In genomic region chr11:57793711-57794110, GRCh38 we compare ENCODE assay signal across 14 cellular contexts. TPM values are rescaled to one million over a fixed set of nuclear protein-coding genes. Genes with fewer than 3 reads are reported as not detected.
DNase-seq lines count a peak whose midpoint lies in the region; ATAC-seq and TF ChIP-seq lines count a peak whose summit lies in the region.
"Had no signal": no experiment of that assay in that cellular context is flagged by ENCODE, and none has a peak within 500 bp of the region (broad histone marks: within the 10 kb centered on the region; RNA-seq: fewer than 3 reads in every experiment).

No MANE protein-coding gene starts in this region.

- CTCF ChIA-PET in mammary epithelial cell (lab: Charles Lee; ENCODE audit: low non-redundant PET), result no interaction called here

- intact Hi-C loops in mammary epithelial cell (cut with micrococcal nuclease), result no loop called here

- peak overlapping the region in 5 of 11 experiments; percentile 72 to 77 (median 75); a peak in 8 of 22 replicates for H3K9ac ChIP-seq in BLaER1 treated with 17β-estradiol and CSF1 and Interleukin-3, amounts not matched to agents 10 nM and 100 nM
- H3K9ac ChIP-seq in mammary epithelial cell (ENCODE audit: insufficient read depth, low read length), result no peak overlapping the region

- peak overlapping the region in 4 of 10 experiments; percentile 39 to 58 (median 44); a peak in 5 of 20 replicates for H3K4me3 ChIP-seq in BLaER1 treated with 17β-estradiol and CSF1 and Interleukin-3, amounts not matched to agents 10 nM and 100 nM
- H3K4me3 ChIP-seq in mammary epithelial cell (replicated peaks in 1 of 3; ENCODE audit: insufficient read depth in 1 of 3, low read depth in 2 of 3, low read length in 3 of 3) (no peak overlapping the region), osteoblast (ENCODE audit: insufficient read depth, low read length) (no peak overlapping the region)

- H3K4me2 ChIP-seq in BLaER1 treated with 17β-estradiol and CSF1 and Interleukin-3, amounts not matched to agents 10 nM and 100 nM, result peak overlapping the region; percentile 77 to 98 (median 93); a peak in 20 of 22 replicates
- H3K4me2 ChIP-seq in mammary epithelial cell (ENCODE audit: insufficient read depth, low read depth, low read length) (no peak overlapping the region), osteoblast (ENCODE audit: insufficient read depth, low read length) (no peak overlapping the region)

- peaks cover 29 to 83% (median 65%) of the 10 kb centered on the region in 10 experiments for H3K4me1 ChIP-seq in BLaER1 treated with 17β-estradiol and CSF1 and Interleukin-3, amounts not matched to agents 10 nM and 100 nM
- H3K4me1 ChIP-seq in mammary epithelial cell (ENCODE audit: insufficient read depth, low read length) (peaks cover 42% of the 10 kb centered on the region), osteoblast (ENCODE audit: insufficient read depth, low read length) (peaks cover 15% of the 10 kb centered on the region)

- H3K27me3 ChIP-seq in BLaER1 treated with 17β-estradiol and CSF1 and Interleukin-3, amounts not matched to agents 10 nM and 100 nM, result no peaks in the 10 kb centered on the region
- H3K27me3 ChIP-seq in mammary epithelial cell (ENCODE audit: insufficient read depth, low read length) (no peaks in the 10 kb centered on the region), osteoblast (ENCODE audit: insufficient read depth, low read length) (no peaks in the 10 kb centered on the region)

- H3K36me3 ChIP-seq in BLaER1 treated with 17β-estradiol and CSF1 and Interleukin-3, amounts not matched to agents 10 nM and 100 nM, result peaks cover 12 to 27% (median 21%) of the 10 kb centered on the region in 11 experiments
- peaks cover 18% of the 10 kb centered on the region for H3K36me3 ChIP-seq in mammary epithelial cell (ENCODE audit: insufficient read depth, low read length)
- peaks cover 41% of the 10 kb centered on the region for H3K36me3 ChIP-seq in osteoblast (ENCODE audit: insufficient read depth, low read length)

- BruUV-seq in mammary epithelial cell (replicated peaks; lab: Mats Ljungman, UMichigan), result no TSS peak

- ATAC-seq in HG03378 (IDR thresholded peaks at IDR 0.05; ENCODE audit: unreplicated experiment), result no peak

- TF ChIP-seq CTCF in mammary epithelial cell (conservative IDR thresholded peaks at IDR 0.05 in 1 of 2, IDR thresholded peaks at IDR 0.05 in 1 of 2; ENCODE audit: extremely low read depth in 1 of 2, insufficient read depth in 1 of 2, low read depth in 1 of 2, low read length in 2 of 2) (no peak), osteoblast (IDR thresholded peaks at IDR 0.05; ENCODE audit: extremely low read depth, low read depth, low read length) (no peak)

- H3K9me3 ChIP-seq in BLaER1 treated with 17β-estradiol and CSF1 and Interleukin-3, amounts not matched to agents 10 nM and 100 nM (replicated peaks in 1 of 11), result no peaks in the 10 kb centered on the region
- H3K9me3 ChIP-seq in mammary epithelial cell (replicated peaks; ENCODE audit: insufficient read depth, low read length), result no peaks in the 10 kb centered on the region
- H3K9me3 ChIP-seq in osteoblast (ENCODE audit: low read depth, low read length), result no peaks in the 10 kb centered on the region

- 49% methylated on average over 7 of the region's 7 CpGs for WGBS in mammary epithelial cell (ENCODE audit: low coverage, missing lambda C conversion rate)

- H3K79me2 ChIP-seq in mammary epithelial cell (ENCODE audit: insufficient read depth, low read length), result peaks cover 94% of the 10 kb centered on the region
- H3K79me2 ChIP-seq in osteoblast (ENCODE audit: insufficient read depth, low read length), result peaks cover 86% of the 10 kb centered on the region

- no peak overlapping the region for H2AFZ ChIP-seq in mammary epithelial cell (ENCODE audit: low read depth, low read length)
- H2AFZ ChIP-seq in osteoblast (ENCODE audit: low read length), result no peak overlapping the region

- peak overlapping the region in 9 of 11 experiments; percentile 46 to 92 (median 86); a peak in 17 of 22 replicates for H3K27ac ChIP-seq in BLaER1 treated with 17β-estradiol and CSF1 and Interleukin-3, amounts not matched to agents 10 nM and 100 nM
- H3K27ac ChIP-seq in mammary epithelial cell (ENCODE audit: insufficient read depth, low read depth, low read length) (peak overlapping the region; percentile 19), osteoblast (ENCODE audit: low read depth, low read length) (peak overlapping the region; percentile 57)

- in situ Hi-C loops in KBM-7 (cut with MboI; ENCODE audit: low pct_unique_long_range_greater_than_20kb, low sequenced_read_pairs), result no loop called here
- in situ Hi-C loops in mammary epithelial cell (cut with MboI; ENCODE audit: low sequenced_read_pairs in 2 of 2), result no loop called here

- dilution Hi-C loops in mammary epithelial cell (cut with HindIII; ENCODE audit: low sequenced_read_pairs), result no loop called here

- peak; percentile 37 for DNase-seq in KBM-7
- no peak for DNase-seq in mammary epithelial cell
- no peak for DNase-seq in osteoblast (ENCODE audit: insufficient read length, low spot score, missing footprints)
- DNase-seq in RPMI8226, result no peak
- DNase-seq in NCI-H2081 (lab: John Stamatoyannopoulos, UW), result no peak
- no peak for DNase-seq in stimulated activated naive CD4-positive, alpha-beta T cell (lab: John Stamatoyannopoulos, UW)
- DNase-seq: activated effector memory CD4-positive, alpha-beta T cell treated with anti-CD3 and anti-CD28 coated beads, Interleukin-2, amount 50 U/mL, for 16 hours; DMS153; effector CD8-positive, alpha-beta T cell; NCI-H524 treated with DMSO at 0.1 percent for 48 hours had no signal

- H4K20me1 ChIP-seq in BLaER1 treated with 17β-estradiol and CSF1 and Interleukin-3, amounts not matched to agents 10 nM and 100 nM, result peaks cover 0 to 10% (median 0%) of the 10 kb centered on the region in 11 experiments; a peak in 1 of 22 replicates
- no peaks in the 10 kb centered on the region for H4K20me1 ChIP-seq in mammary epithelial cell (ENCODE audit: insufficient read depth, low read length)
- peaks cover 33% of the 10 kb centered on the region for H4K20me1 ChIP-seq in osteoblast (ENCODE audit: insufficient read depth, low read length)

RNA-seq across cellular contexts. Expression of gene CTNND1, which starts 32.1 kb away (rescaled TPM):
- total RNA-seq in mammary epithelial cell, result 100 to 1,000 TPM; 164 to 212 TPM
- 119 TPM for polyA plus RNA-seq in mammary epithelial cell
- polyA minus RNA-seq in mammary epithelial cell, result 412 TPM
- 126 and 140 TPM in 2 replicates for total RNA-seq in osteoblast

RNA-seq across cellular contexts. Expression of gene BTBD18, which starts 42.1 kb away (rescaled TPM):
- total RNA-seq in mammary epithelial cell (not detected), osteoblast (not detected in 2 replicates)
- not detected for polyA plus RNA-seq in mammary epithelial cell
- not detected for polyA minus RNA-seq in mammary epithelial cell
- total RNA-seq: M059J; T-helper 2 cell treated with Interferon-gamma antibody and Interleukin-4, amounts not matched to agents 100 ng/mL and 5 ng/mL, for 36 hours had no signal

RNA-seq across cellular contexts. Expression of gene SELENOH, which starts 52.4 kb away (rescaled TPM):
- total RNA-seq in mammary epithelial cell, result 100 to 1,000 TPM in 1 of 2 donors, 10 to 100 TPM in 1; 63.5 to 115 TPM
- 98.4 TPM for polyA plus RNA-seq in mammary epithelial cell
- 3.5 TPM for polyA minus RNA-seq in mammary epithelial cell
- total RNA-seq in osteoblast, result 58.9 and 68.8 TPM in 2 replicates

Comparison
In these comparisons a context has a peak if more than half of its experiments do, and no peak if none do; other contexts are left out.
1. H3K27ac ChIP-seq: peak in every context shown above with its lines; median percentile 86 in BLaER1 treated with 17β-estradiol and CSF1 and Interleukin-3, amounts not matched to agents 10 nM and 100 nM; 57 in osteoblast; 19 in mammary epithelial cell.
2. H3K4me2 ChIP-seq: peak in BLaER1 treated with 17β-estradiol and CSF1 and Interleukin-3, amounts not matched to agents 10 nM and 100 nM (11 of 11); none in mammary epithelial cell (single experiment) and osteoblast (single experiment).